ENCODE assay signal across 14 cellular contexts in the genomic region with DNA sequence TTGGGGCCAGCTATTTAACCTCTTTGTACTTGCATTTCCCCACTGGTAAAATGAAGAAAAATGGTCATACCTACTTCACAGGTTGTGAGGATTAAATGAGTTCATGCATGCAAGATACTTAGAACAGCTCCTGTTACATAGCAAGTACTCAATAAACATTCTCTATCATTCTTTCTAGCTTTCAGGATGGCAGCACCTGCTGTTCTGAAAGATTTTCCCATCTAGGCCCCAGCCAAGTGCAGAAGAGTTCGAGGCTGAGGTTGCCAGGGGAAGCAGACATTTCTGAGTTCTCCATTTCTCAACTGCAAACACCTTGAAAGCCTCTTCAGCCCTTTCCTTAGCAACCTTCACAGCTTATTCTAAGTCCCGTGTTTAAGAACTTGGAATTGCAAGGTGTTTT.
"Had no signal": no experiment of that assay in that cellular context is flagged by ENCODE, and none has a peak within 500 bp of the region (broad histone marks: within the 10 kb centered on the region; RNA-seq: fewer than 3 reads in every experiment).

No MANE protein-coding gene starts in this region.

- DNase-seq: dermis blood vessel endothelial cell; erythroblast; foreskin keratinocyte; left colon; mammary epithelial cell; mucosa of descending colon; naive thymus-derived CD8-positive, alpha-beta T cell; right cardiac atrium; small intestine; stimulated activated CD4-positive, alpha-beta T cell treated with anti-CD3 and anti-CD28 coated beads, Interleukin-12 subunit alpha, Interleukin-12 subunit beta, amount 100 ng/mL, for 4 hours; stimulated activated naive CD4-positive, alpha-beta T cell treated with Interleukin-2 at 50 U/mL for 16 hours; trophoblast cell had no signal

- H3K4me1 ChIP-seq: foreskin keratinocyte had no signal

- FAIRE-seq: colon, small intestine had no signal

- H3K9me3 ChIP-seq: mucosa of descending colon had no signal

- ATAC-seq: foreskin keratinocyte; naive thymus-derived CD8-positive, alpha-beta T cell; right cardiac atrium had no signal

- H3K27ac ChIP-seq: foreskin keratinocyte, hepatocyte had no signal

- H3K4me3 ChIP-seq: hepatocyte, mucosa of descending colon had no signal
